Comparison of ENCODE assay signal across 1 cellular context in the genomic region with DNA sequence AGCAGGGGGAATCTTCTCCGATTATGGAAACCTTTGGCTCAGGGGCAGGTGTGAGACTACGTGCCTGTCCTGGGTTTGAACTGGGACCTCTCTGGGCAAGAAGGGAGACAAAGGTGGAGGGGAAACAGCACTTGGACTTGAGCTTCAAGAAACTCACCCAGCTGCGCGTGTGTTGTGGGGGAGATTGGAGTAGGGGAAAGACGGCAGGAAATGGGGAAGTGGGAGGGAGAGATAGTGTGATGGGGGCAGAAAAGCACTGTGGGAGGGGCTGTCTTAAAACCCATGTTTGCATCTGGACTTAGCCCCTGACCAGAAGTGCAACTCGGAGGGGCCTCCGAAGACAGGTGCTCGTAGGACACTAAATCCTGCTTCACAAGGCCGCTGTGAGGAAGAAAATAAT.
A peak's percentile ranks its signal among the peaks of the same experiment; 100 is the strongest.
TF ChIP-seq lines count a peak whose summit lies in the region.

No MANE protein-coding gene starts in this region.

TF ChIP-seq in K562, 482 proteins besides CTCF, POLR2A, EP300 and RAD21 (continued from another document and continues in another):
- TF ChIP-seq, protein P1, sequence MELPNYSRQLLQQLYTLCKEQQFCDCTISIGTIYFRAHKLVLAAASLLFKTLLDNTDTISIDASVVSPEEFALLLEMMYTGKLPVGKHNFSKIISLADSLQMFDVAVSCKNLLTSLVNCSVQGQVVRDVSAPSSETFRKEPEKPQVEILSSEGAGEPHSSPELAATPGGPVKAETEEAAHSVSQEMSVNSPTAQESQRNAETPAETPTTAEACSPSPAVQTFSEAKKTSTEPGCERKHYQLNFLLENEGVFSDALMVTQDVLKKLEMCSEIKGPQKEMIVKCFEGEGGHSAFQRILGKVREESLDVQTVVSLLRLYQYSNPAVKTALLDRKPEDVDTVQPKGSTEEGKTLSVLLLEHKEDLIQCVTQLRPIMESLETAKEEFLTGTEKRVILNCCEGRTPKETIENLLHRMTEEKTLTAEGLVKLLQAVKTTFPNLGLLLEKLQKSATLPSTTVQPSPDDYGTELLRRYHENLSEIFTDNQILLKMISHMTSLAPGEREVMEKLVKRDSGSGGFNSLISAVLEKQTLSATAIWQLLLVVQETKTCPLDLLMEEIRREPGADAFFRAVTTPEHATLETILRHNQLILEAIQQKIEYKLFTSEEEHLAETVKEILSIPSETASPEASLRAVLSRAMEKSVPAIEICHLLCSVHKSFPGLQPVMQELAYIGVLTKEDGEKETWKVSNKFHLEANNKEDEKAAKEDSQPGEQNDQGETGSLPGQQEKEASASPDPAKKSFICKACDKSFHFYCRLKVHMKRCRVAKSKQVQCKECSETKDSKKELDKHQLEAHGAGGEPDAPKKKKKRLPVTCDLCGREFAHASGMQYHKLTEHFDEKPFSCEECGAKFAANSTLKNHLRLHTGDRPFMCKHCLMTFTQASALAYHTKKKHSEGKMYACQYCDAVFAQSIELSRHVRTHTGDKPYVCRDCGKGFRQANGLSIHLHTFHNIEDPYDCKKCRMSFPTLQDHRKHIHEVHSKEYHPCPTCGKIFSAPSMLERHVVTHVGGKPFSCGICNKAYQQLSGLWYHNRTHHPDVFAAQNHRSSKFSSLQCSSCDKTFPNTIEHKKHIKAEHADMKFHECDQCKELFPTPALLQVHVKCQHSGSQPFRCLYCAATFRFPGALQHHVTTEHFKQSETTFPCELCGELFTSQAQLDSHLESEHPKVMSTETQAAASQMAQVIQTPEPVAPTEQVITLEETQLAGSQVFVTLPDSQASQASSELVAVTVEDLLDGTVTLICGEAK (IDR thresholded peaks at IDR 0.05) = no peak
- TF ChIP-seq, protein P1 (CRISPR knock-in tag; IDR thresholded peaks at IDR 0.05) = no peak
- TF ChIP-seq ZNF165 (CRISPR knock-in tag; IDR thresholded peaks at IDR 0.05; ENCODE audit: borderline replicate concordance) (no peak), KDM5B (IDR thresholded peaks at IDR 0.05; ENCODE audit: insufficient replicate concordance, low read depth, low read length) (no peak), TFAM (CRISPR knock-in tag; conservative IDR thresholded peaks at IDR 0.05) (no peak), HDGF (IDR thresholded peaks at IDR 0.05) (no peak), CC2D1A (IDR thresholded peaks at IDR 0.05) (peak; percentile 48; the same call in 1 of the 2 replicates), CBX3 (IDR thresholded peaks at IDR 0.05; ENCODE audit: borderline replicate concordance in 1 of 2, low read length in 2 of 2) (no peak; a peak in 1 of 3 replicates), ZNF174 (CRISPR knock-in tag; IDR thresholded peaks at IDR 0.05) (no peak), ZNF766 (CRISPR knock-in tag; conservative IDR thresholded peaks at IDR 0.05) (peak; percentile 74; the same call in 1 of the 2 replicates), RBM39 (optimal IDR thresholded peaks at IDR 0.05; ENCODE audit: low read depth, low read length) (no peak), NFE2 (IDR thresholded peaks at IDR 0.05; ENCODE audit: low read depth) (no peak), BRD9 (IDR thresholded peaks at IDR 0.05; ENCODE audit: low read depth, partially characterized antibody) (no peak), NR2C2 (CRISPR knock-in tag; IDR thresholded peaks at IDR 0.05) (no peak), NR2C2 (tag; IDR thresholded peaks at IDR 0.05) (no peak), ETV6 (IDR thresholded peaks at IDR 0.05; ENCODE audit: borderline replicate concordance in 1 of 2, low read depth in 2 of 2, low read length in 1 of 2) (peak in 1 of 2 experiments; percentile 74; a peak in 2 of 4 replicates), ETV6 (CRISPR knock-in tag; IDR thresholded peaks at IDR 0.05; ENCODE audit: borderline replicate concordance) (no peak), ZBTB8A (IDR thresholded peaks at IDR 0.05; ENCODE audit: partially characterized antibody) (no peak), NR1H2 (CRISPR knock-in tag; IDR thresholded peaks at IDR 0.05) (no peak), SIX5 (IDR thresholded peaks at IDR 0.05; ENCODE audit: borderline replicate concordance in 1 of 2, insufficient read depth in 1 of 2, low read depth in 1 of 2, low read length in 2 of 2) (no peak), TCF3 (CRISPR knock-in tag; IDR thresholded peaks at IDR 0.05) (peak; percentile 79), SMARCA4 (IDR thresholded peaks at IDR 0.05) (peak; percentile 81), RBBP5 (IDR thresholded peaks at IDR 0.05; ENCODE audit: borderline replicate concordance, insufficient read depth, low read length, poor library complexity, severe bottlenecking) (no peak), CBFA2T2 (conservative IDR thresholded peaks at IDR 0.05) (peak; percentile 79), COPS2 (conservative IDR thresholded peaks at IDR 0.05) (no peak), PTTG1 (tag; IDR thresholded peaks at IDR 0.05; ENCODE audit: low read depth) (no peak), MAFG (tag; conservative IDR thresholded peaks at IDR 0.05) (no peak), PPARD (CRISPR knock-in tag; IDR thresholded peaks at IDR 0.05) (no peak), GATAD2A (IDR thresholded peaks at IDR 0.05) (no peak), NCOA1 (IDR thresholded peaks at IDR 0.05; ENCODE audit: low read depth) (no peak; the same call in 1 of the 2 replicates), TRIM24 (IDR thresholded peaks at IDR 0.05) (peak; percentile 73 to 82), MTA2 (IDR thresholded peaks at IDR 0.05; ENCODE audit: low read depth) (peak; percentile 41; the same call in 1 of the 2 replicates), RBM25 (IDR thresholded peaks at IDR 0.05; ENCODE audit: low read depth, low read length, severe bottlenecking) (no peak), CXXC5 (CRISPR knock-in tag; IDR thresholded peaks at IDR 0.05) (peak; percentile 18; the same call in 1 of the 2 replicates), ATF7 (IDR thresholded peaks at IDR 0.05) (0 out of 2 replicates have a peak, but pooled peaks have one; percentile 19), BDP1 (IDR thresholded peaks at IDR 0.05; ENCODE audit: insufficient read depth, insufficient read length) (no peak), CEBPG (CRISPR knock-in tag; IDR thresholded peaks at IDR 0.05) (no peak), CEBPG (tag; conservative IDR thresholded peaks at IDR 0.05 in 1 of 2, IDR thresholded peaks at IDR 0.05 in 1 of 2) (no peak), SMAD2 (IDR thresholded peaks at IDR 0.05; ENCODE audit: low read depth, low read length) (no peak), MAFK (IDR thresholded peaks at IDR 0.05; ENCODE audit: low read length) (no peak)
- TF ChIP-seq, protein P2, sequence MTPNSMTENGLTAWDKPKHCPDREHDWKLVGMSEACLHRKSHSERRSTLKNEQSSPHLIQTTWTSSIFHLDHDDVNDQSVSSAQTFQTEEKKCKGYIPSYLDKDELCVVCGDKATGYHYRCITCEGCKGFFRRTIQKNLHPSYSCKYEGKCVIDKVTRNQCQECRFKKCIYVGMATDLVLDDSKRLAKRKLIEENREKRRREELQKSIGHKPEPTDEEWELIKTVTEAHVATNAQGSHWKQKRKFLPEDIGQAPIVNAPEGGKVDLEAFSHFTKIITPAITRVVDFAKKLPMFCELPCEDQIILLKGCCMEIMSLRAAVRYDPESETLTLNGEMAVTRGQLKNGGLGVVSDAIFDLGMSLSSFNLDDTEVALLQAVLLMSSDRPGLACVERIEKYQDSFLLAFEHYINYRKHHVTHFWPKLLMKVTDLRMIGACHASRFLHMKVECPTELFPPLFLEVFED (CRISPR knock-in tag; conservative IDR thresholded peaks at IDR 0.05) = 0 out of 2 replicates have a peak, but pooled peaks have one; percentile 56
- TF ChIP-seq, protein P3, sequence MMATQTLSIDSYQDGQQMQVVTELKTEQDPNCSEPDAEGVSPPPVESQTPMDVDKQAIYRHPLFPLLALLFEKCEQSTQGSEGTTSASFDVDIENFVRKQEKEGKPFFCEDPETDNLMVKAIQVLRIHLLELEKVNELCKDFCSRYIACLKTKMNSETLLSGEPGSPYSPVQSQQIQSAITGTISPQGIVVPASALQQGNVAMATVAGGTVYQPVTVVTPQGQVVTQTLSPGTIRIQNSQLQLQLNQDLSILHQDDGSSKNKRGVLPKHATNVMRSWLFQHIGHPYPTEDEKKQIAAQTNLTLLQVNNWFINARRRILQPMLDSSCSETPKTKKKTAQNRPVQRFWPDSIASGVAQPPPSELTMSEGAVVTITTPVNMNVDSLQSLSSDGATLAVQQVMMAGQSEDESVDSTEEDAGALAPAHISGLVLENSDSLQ (IDR thresholded peaks at IDR 0.05) = no peak
- TF ChIP-seq, protein P4, sequence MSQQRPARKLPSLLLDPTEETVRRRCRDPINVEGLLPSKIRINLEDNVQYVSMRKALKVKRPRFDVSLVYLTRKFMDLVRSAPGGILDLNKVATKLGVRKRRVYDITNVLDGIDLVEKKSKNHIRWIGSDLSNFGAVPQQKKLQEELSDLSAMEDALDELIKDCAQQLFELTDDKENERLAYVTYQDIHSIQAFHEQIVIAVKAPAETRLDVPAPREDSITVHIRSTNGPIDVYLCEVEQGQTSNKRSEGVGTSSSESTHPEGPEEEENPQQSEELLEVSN (IDR thresholded peaks at IDR 0.05; ENCODE audit: borderline replicate concordance in 1 of 2, extremely low read depth in 1 of 2, insufficient read depth in 1 of 2, insufficient read length in 1 of 2, low read depth in 1 of 2, low read length in 1 of 2, poor library complexity in 1 of 2, severe bottlenecking in 1 of 2) = peak in 1 of 2 experiments; percentile 20
- TF ChIP-seq, protein P5, sequence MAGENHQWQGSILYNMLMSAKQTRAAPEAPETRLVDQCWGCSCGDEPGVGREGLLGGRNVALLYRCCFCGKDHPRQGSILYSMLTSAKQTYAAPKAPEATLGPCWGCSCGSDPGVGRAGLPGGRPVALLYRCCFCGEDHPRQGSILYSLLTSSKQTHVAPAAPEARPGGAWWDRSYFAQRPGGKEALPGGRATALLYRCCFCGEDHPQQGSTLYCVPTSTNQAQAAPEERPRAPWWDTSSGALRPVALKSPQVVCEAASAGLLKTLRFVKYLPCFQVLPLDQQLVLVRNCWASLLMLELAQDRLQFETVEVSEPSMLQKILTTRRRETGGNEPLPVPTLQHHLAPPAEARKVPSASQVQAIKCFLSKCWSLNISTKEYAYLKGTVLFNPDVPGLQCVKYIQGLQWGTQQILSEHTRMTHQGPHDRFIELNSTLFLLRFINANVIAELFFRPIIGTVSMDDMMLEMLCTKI (IDR thresholded peaks at IDR 0.05; ENCODE audit: partially characterized antibody) = no peak
- TF ChIP-seq, protein P6, sequence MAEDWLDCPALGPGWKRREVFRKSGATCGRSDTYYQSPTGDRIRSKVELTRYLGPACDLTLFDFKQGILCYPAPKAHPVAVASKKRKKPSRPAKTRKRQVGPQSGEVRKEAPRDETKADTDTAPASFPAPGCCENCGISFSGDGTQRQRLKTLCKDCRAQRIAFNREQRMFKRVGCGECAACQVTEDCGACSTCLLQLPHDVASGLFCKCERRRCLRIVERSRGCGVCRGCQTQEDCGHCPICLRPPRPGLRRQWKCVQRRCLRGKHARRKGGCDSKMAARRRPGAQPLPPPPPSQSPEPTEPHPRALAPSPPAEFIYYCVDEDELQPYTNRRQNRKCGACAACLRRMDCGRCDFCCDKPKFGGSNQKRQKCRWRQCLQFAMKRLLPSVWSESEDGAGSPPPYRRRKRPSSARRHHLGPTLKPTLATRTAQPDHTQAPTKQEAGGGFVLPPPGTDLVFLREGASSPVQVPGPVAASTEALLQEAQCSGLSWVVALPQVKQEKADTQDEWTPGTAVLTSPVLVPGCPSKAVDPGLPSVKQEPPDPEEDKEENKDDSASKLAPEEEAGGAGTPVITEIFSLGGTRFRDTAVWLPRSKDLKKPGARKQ (CRISPR knock-in tag; IDR thresholded peaks at IDR 0.05) = 0 out of 2 replicates have a peak, but pooled peaks have one; percentile 17
- TF ChIP-seq, protein P7, sequence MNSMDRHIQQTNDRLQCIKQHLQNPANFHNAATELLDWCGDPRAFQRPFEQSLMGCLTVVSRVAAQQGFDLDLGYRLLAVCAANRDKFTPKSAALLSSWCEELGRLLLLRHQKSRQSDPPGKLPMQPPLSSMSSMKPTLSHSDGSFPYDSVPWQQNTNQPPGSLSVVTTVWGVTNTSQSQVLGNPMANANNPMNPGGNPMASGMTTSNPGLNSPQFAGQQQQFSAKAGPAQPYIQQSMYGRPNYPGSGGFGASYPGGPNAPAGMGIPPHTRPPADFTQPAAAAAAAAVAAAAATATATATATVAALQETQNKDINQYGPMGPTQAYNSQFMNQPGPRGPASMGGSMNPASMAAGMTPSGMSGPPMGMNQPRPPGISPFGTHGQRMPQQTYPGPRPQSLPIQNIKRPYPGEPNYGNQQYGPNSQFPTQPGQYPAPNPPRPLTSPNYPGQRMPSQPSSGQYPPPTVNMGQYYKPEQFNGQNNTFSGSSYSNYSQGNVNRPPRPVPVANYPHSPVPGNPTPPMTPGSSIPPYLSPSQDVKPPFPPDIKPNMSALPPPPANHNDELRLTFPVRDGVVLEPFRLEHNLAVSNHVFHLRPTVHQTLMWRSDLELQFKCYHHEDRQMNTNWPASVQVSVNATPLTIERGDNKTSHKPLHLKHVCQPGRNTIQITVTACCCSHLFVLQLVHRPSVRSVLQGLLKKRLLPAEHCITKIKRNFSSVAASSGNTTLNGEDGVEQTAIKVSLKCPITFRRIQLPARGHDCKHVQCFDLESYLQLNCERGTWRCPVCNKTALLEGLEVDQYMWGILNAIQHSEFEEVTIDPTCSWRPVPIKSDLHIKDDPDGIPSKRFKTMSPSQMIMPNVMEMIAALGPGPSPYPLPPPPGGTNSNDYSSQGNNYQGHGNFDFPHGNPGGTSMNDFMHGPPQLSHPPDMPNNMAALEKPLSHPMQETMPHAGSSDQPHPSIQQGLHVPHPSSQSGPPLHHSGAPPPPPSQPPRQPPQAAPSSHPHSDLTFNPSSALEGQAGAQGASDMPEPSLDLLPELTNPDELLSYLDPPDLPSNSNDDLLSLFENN (IDR thresholded peaks at IDR 0.05; ENCODE audit: low read depth in 2 of 2, low read length in 2 of 2) = 0 out of 4 replicates have a peak, but pooled peaks of 1 of the 2 experiments have one; percentile 42
